In the genomic region with DNA sequence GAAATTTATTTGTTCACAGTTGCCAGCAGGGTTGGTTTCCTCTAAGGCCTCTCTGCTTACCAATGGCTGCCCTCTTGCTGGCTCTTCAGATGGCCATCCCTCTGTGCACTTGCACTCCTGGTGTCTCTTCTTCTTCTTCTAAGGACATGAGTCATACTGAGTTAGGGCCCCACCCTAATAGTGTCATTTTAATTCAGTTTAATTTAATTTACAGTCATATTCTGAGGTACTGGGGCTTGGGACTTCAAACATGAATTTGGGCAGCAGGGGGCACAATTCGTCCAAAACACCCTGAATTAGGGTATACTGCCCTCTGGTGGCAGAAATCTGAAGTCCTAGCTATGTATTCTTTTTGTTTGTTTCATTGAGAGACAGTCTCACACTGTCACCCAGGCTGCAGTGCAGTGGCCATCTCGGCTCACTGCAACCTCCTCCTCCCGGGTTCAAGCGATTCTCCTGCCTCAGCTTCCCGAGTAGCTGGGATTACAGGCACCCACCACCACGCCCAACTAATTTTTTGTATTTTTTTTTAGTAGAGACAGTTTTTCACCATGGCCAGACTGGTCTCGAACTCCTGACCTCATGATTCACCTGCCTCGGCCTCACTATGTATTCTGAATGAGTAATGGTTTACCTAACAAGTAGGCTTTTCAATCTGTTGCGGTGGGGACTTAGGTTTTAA, we compare ENCODE assay signal across 8 cellular contexts. TPM values are rescaled to one million over a fixed set of nuclear protein-coding genes. Genes with fewer than 3 reads are reported as not detected.
A peak's percentile ranks its signal among the peaks of the same experiment; 100 is the strongest.
DNase-seq lines count a peak whose midpoint lies in the region; ATAC-seq and TF ChIP-seq lines count a peak whose summit lies in the region.

No MANE protein-coding gene starts in this region.

- no peaks in the 10 kb centered on the region for H3K79me2 ChIP-seq in SU-DHL-6 (ENCODE audit: insufficient read depth, low read length)

- no peak overlapping the region for H3K4me2 ChIP-seq in SU-DHL-6 (ENCODE audit: low read depth, low read length, poor library complexity, severe bottlenecking)

- DNase-seq in DMS53 (lab: John Stamatoyannopoulos, UW) (peak; percentile 90), HCEC 1CT (peak; percentile 78), NCI-H1436 treated with DMSO at 0.1 percent for 48 hours (lab: John Stamatoyannopoulos, UW) (peak; percentile 60), heart right ventricle (peak; percentile 20 to 89), putamen (ENCODE audit: low spot score) (peak; percentile 75), aorta (peak; percentile 63 to 84)
- DNase-seq in activated naive CD8-positive, alpha-beta T cell treated with anti-CD3 and anti-CD28 coated beads for 36 hours: peak; percentile 77

- no peak overlapping the region for H3K9ac ChIP-seq in SU-DHL-6 (ENCODE audit: low read length)

- H3K9me3 ChIP-seq in SU-DHL-6 (ENCODE audit: insufficient read depth, low read length) (no peaks in the 10 kb centered on the region), heart right ventricle (no peaks in the 10 kb centered on the region), aorta (ENCODE audit: control insufficient read depth, low read length) (no peaks in the 10 kb centered on the region)

- H3K36me3 ChIP-seq in SU-DHL-6 (ENCODE audit: low read length) (peaks cover 7% of the 10 kb centered on the region; the same call in 1 of the 2 replicates), heart right ventricle (peaks cover 0 to 98% (median 41%) of the 10 kb centered on the region in 9 donors), aorta (ENCODE audit: control insufficient read depth in 1 of 2, insufficient read depth in 2 of 2, low read length in 1 of 2) (peaks cover 3 to 4% of the 10 kb centered on the region in 2 donors)

- peaks cover 4% of the 10 kb centered on the region; the same call in 1 of the 2 replicates for H3F3A ChIP-seq in SU-DHL-6 (ENCODE audit: insufficient read depth)

- no peaks in the 10 kb centered on the region for H3K27me3 ChIP-seq in SU-DHL-6 (ENCODE audit: low read length)
- H3K27me3 ChIP-seq in heart right ventricle: no peaks in the 10 kb centered on the region
- H3K27me3 ChIP-seq in aorta (ENCODE audit: control insufficient read depth in 1 of 2, insufficient read depth in 2 of 2, low read length in 1 of 2): no peaks in the 10 kb centered on the region

- H2AFZ ChIP-seq in SU-DHL-6 (ENCODE audit: low read depth, low read length, severe bottlenecking): no peak overlapping the region

- no peaks in the 10 kb centered on the region for H3K9me2 ChIP-seq in SU-DHL-6 (replicated peaks; ENCODE audit: insufficient read depth, low read length)

- H3K4me3 Mint-ChIP-seq in activated naive CD8-positive, alpha-beta T cell treated with anti-CD3 and anti-CD28 coated beads for 36 hours: no peak overlapping the region

- intact Hi-C loops in heart right ventricle (cut with DNase I): loop anchor here in 2 of 10 donors (2.0 to 5.0 kb wide), 2 partner anchors 764 to 767 kb away; no protein-coding TSS in a partner anchor
- intact Hi-C loops in aorta (cut with DNase I): no loop called here

- H3K27ac ChIP-seq in SU-DHL-6 (ENCODE audit: low read depth, low read length) (no peak overlapping the region), heart right ventricle (peak overlapping the region in 1 of 10 donors; percentile 55), aorta (ENCODE audit: low read depth in 1 of 2, low read length in 2 of 2) (peak overlapping the region in 1 of 2 donors; percentile 76)

- H3K4me1 ChIP-seq in heart right ventricle: peaks cover 0 to 22% (median 0%) of the 10 kb centered on the region in 9 donors
- H3K4me1 ChIP-seq in aorta (ENCODE audit: control insufficient read depth in 1 of 2, insufficient read depth in 2 of 2, low read length in 2 of 2): peaks cover 3 to 4% of the 10 kb centered on the region in 2 donors

- peak; percentile 61 to 88 (median 80) for ATAC-seq in heart right ventricle
- peak; percentile 70 for ATAC-seq in aorta (ENCODE audit: low FRiP score)

- H3K36me3 Mint-ChIP-seq in activated naive CD8-positive, alpha-beta T cell treated with anti-CD3 and anti-CD28 coated beads for 36 hours: peaks cover 15% of the 10 kb centered on the region

- no peaks in the 10 kb centered on the region for H4K20me1 ChIP-seq in SU-DHL-6 (ENCODE audit: low read depth, low read length)

- no peaks in the 10 kb centered on the region for H3K9me3 Mint-ChIP-seq in activated naive CD8-positive, alpha-beta T cell treated with anti-CD3 and anti-CD28 coated beads for 36 hours

- no peaks in the 10 kb centered on the region for H3K27me3 Mint-ChIP-seq in activated naive CD8-positive, alpha-beta T cell treated with anti-CD3 and anti-CD28 coated beads for 36 hours

- peaks cover 28% of the 10 kb centered on the region for H3K4me1 Mint-ChIP-seq in activated naive CD8-positive, alpha-beta T cell treated with anti-CD3 and anti-CD28 coated beads for 36 hours

- H3K27ac Mint-ChIP-seq in activated naive CD8-positive, alpha-beta T cell treated with anti-CD3 and anti-CD28 coated beads for 36 hours: peak overlapping the region; percentile 64

- H3K4me3 ChIP-seq in SU-DHL-6 (ENCODE audit: insufficient read depth, low read length, poor library complexity, severe bottlenecking) (no peak overlapping the region), heart right ventricle (no peak overlapping the region), aorta (ENCODE audit: low read length in 2 of 2) (no peak overlapping the region)

- TF ChIP-seq CTCF in SU-DHL-6 (IDR thresholded peaks at IDR 0.05; ENCODE audit: insufficient read depth, low read length, poor library complexity, severe bottlenecking): peak; percentile 99
- TF ChIP-seq CTCF in heart right ventricle (IDR thresholded peaks at IDR 0.05): peak; percentile 85 to 99 (median 97)

- 43 to 46% methylated on average over 9 of the region's 9 CpGs for whole genome bisulfite sequencing in heart right ventricle, 2 donors
- WGBS in aorta, 2 donors: 53 to 54% methylated on average over 9 of the region's 9 CpGs

RNA-seq across cellular contexts. Expression of a gene that starts 19.8 kb away (rescaled TPM):
- total RNA-seq in activated naive CD8-positive, alpha-beta T cell treated with anti-CD3 and anti-CD28 coated beads for 36 hours: 10 to 100 TPM; 25.5 to 26.6 TPM
- 10 to 100 TPM; 19.1 to 28.7 (median 22.5) TPM for total RNA-seq in heart right ventricle
- 10 to 100 TPM; 11.0 to 20.8 TPM for polyA plus RNA-seq in heart right ventricle
- 10 to 100 TPM; 17.8 to 19.7 TPM for total RNA-seq in aorta
- polyA plus RNA-seq in aorta: 10 to 100 TPM; 10.3 to 16.1 TPM

RNA-seq across cellular contexts. Expression of a gene that starts 20.1 kb away (rescaled TPM):
- 10 to 100 TPM; 26.2 to 26.6 TPM for total RNA-seq in activated naive CD8-positive, alpha-beta T cell treated with anti-CD3 and anti-CD28 coated beads for 36 hours
- 10 to 100 TPM; 22.0 to 32.2 (median 26.0) TPM for total RNA-seq in heart right ventricle
- polyA plus RNA-seq in heart right ventricle: 10 to 100 TPM; 18.4 to 42.3 TPM
- 10 to 100 TPM; 25.2 to 32.1 TPM for total RNA-seq in aorta
- polyA plus RNA-seq in aorta: 10 to 100 TPM in 1 of 2 donors, 1 to 10 TPM in 1; 9.4 to 45.5 TPM

RNA-seq across cellular contexts. Expression of a gene that starts 54.7 kb away (rescaled TPM):
- 10 to 100 TPM; 49.9 to 50.6 TPM for total RNA-seq in activated naive CD8-positive, alpha-beta T cell treated with anti-CD3 and anti-CD28 coated beads for 36 hours
- 10 to 100 TPM; 17.1 to 23.8 (median 19.7) TPM for total RNA-seq in heart right ventricle
- polyA plus RNA-seq in heart right ventricle: 10 to 100 TPM in 1 of 2 donors, 1 to 10 TPM in 1; 6.5 to 25.6 TPM
- total RNA-seq in aorta: 10 to 100 TPM; 16.4 to 21.9 TPM
- polyA plus RNA-seq in aorta: 10 to 100 TPM; 20.5 to 24.8 TPM

RNA-seq across cellular contexts. Expression of a gene that starts 54.7 kb away (rescaled TPM):
- total RNA-seq in activated naive CD8-positive, alpha-beta T cell treated with anti-CD3 and anti-CD28 coated beads for 36 hours: under 1 TPM; 0.60 to 0.68 TPM
- total RNA-seq in heart right ventricle (1 to 10 TPM; 4.1 to 7.6 (median 6.0) TPM), aorta (1 to 10 TPM; 2.2 to 3.6 TPM)
- polyA plus RNA-seq in heart right ventricle (1 to 10 TPM; 2.1 TPM), aorta (1 to 10 TPM; 2.4 to 4.5 TPM)
